10 cellular contexts compared by ENCODE assay signal in genomic region chr3:152399374-152399773, GRCh38.
A peak's percentile ranks its signal among the peaks of the same experiment; 100 is the strongest.
DNase-seq lines count a peak whose midpoint lies in the region; ATAC-seq and TF ChIP-seq lines count a peak whose summit lies in the region.
"Had no signal": no experiment of that assay in that cellular context is flagged by ENCODE, and none has a peak within 500 bp of the region (broad histone marks: within the 10 kb centered on the region; RNA-seq: fewer than 3 reads in every experiment).

No MANE protein-coding gene starts in this region.

- intact Hi-C loops in heart right ventricle (cut with DNase I) = no loop called here
- intact Hi-C loops in Right ventricle myocardium inferior (cut with DNase I) = loop anchor here (5.0 kb wide), 1 partner anchor 33 kb away; no protein-coding TSS in a partner anchor
- intact Hi-C loops in activated T-helper 2 cell treated with anti-CD3 and anti-CD28 coated beads, Interferon-gamma antibody, Interleukin-2, Interleukin-4, amounts not matched to agents 10 μg/mL and 5 μg/mL and 100 μg/mL, durations not matched to agents 14 hours and 24 hours and 36 hours (cut with micrococcal nuclease) = no loop called here
- intact Hi-C loops in right cardiac atrium (cut with DNase I) = no loop called here
- intact Hi-C loops in uterus (cut with DNase I; ENCODE audit: low total_unique reads) = no loop called here
- intact Hi-C loops in testis (cut with DNase I; ENCODE audit: low total_unique reads) = no loop called here

- no peak for ATAC-seq in heart right ventricle
- no peak for ATAC-seq in Right ventricle myocardium inferior
- ATAC-seq in right cardiac atrium = peak; percentile 20 to 35

- TF ChIP-seq CTCF in heart right ventricle (IDR thresholded peaks at IDR 0.05) (no peak), uterus (IDR thresholded peaks at IDR 0.05) (no peak), testis (IDR thresholded peaks at IDR 0.05) (no peak)

- no peak overlapping the region for H3K4me3 Mint-ChIP-seq in activated T-helper 2 cell treated with anti-CD3 and anti-CD28 coated beads, Interferon-gamma antibody, Interleukin-2, Interleukin-4, amounts not matched to agents 10 μg/mL and 5 μg/mL and 100 μg/mL, durations not matched to agents 14 hours and 24 hours and 36 hours (ENCODE audit: low read depth)

- no peaks in the 10 kb centered on the region for H3K27me3 Mint-ChIP-seq in activated T-helper 2 cell treated with anti-CD3 and anti-CD28 coated beads, Interferon-gamma antibody, Interleukin-2, Interleukin-4, amounts not matched to agents 10 μg/mL and 5 μg/mL and 100 μg/mL, durations not matched to agents 14 hours and 24 hours and 36 hours (ENCODE audit: low read depth)

- TF ChIP-seq POLR2A in uterus (IDR thresholded peaks at IDR 0.05) = no peak
- TF ChIP-seq POLR2A in testis (IDR thresholded peaks at IDR 0.05) = no peak

- peaks cover 50% of the 10 kb centered on the region for H3K4me1 Mint-ChIP-seq in activated T-helper 2 cell treated with anti-CD3 and anti-CD28 coated beads, Interferon-gamma antibody, Interleukin-2, Interleukin-4, amounts not matched to agents 10 μg/mL and 5 μg/mL and 100 μg/mL, durations not matched to agents 14 hours and 24 hours and 36 hours (ENCODE audit: low read depth)

- peaks cover 46% of the 10 kb centered on the region for H3K36me3 Mint-ChIP-seq in activated T-helper 2 cell treated with anti-CD3 and anti-CD28 coated beads, Interferon-gamma antibody, Interleukin-2, Interleukin-4, amounts not matched to agents 10 μg/mL and 5 μg/mL and 100 μg/mL, durations not matched to agents 14 hours and 24 hours and 36 hours (ENCODE audit: low read depth)

- H3K4me3 ChIP-seq in heart right ventricle (no peak overlapping the region), right cardiac atrium (ENCODE audit: low read length) (no peak overlapping the region), uterus (no peak overlapping the region), testis (no peak overlapping the region)
- H3K4me3 ChIP-seq: skin epidermis had no signal

- no peak for DNase-seq in heart right ventricle
- DNase-seq in Right ventricle myocardium inferior (ENCODE audit: missing footprints) = no peak
- DNase-seq in activated T-helper 2 cell treated with anti-CD3 and anti-CD28 coated beads, Interferon-gamma antibody, Interleukin-2, Interleukin-4, amounts not matched to agents 10 μg/mL and 5 μg/mL and 100 μg/mL, durations not matched to agents 14 hours and 24 hours and 36 hours (ENCODE audit: low spot score) = no peak
- DNase-seq in right cardiac atrium = no peak
- DNase-seq in uterus = no peak
- no peak for DNase-seq in SK-N-DZ (ENCODE audit: low spot score)
- no peak for DNase-seq in Ammon's horn (ENCODE audit: low spot score)
- DNase-seq in testis = no peak
- DNase-seq: NCI-H1417 treated with DMSO at 0.1 percent for 48 hours had no signal

- H3K36me3 ChIP-seq in heart right ventricle (peaks cover 0 to 29% (median 0%) of the 10 kb centered on the region in 9 donors), uterus (no peaks in the 10 kb centered on the region), testis (ENCODE audit: low read depth, missing control alignments) (no peaks in the 10 kb centered on the region)

- H3K27ac Mint-ChIP-seq in activated T-helper 2 cell treated with anti-CD3 and anti-CD28 coated beads, Interferon-gamma antibody, Interleukin-2, Interleukin-4, amounts not matched to agents 10 μg/mL and 5 μg/mL and 100 μg/mL, durations not matched to agents 14 hours and 24 hours and 36 hours = peak overlapping the region; percentile 43

- H3K4me1 ChIP-seq in heart right ventricle (peaks cover 0 to 97% (median 86%) of the 10 kb centered on the region in 9 donors), right cardiac atrium (ENCODE audit: control insufficient read depth, insufficient read depth, low read length) (peaks cover 11% of the 10 kb centered on the region), uterus (peaks cover 14 to 25% of the 10 kb centered on the region in 2 donors), testis (peaks cover 24% of the 10 kb centered on the region)

- H3K27ac ChIP-seq in heart right ventricle (peak overlapping the region; percentile 5 to 85 (median 44)), right cardiac atrium (ENCODE audit: low read length) (peak overlapping the region; percentile 58), uterus (peak overlapping the region; percentile 17 to 46), testis (no peak overlapping the region)

- H3K27me3 ChIP-seq in heart right ventricle = no peaks in the 10 kb centered on the region
- no peaks in the 10 kb centered on the region for H3K27me3 ChIP-seq in right cardiac atrium (ENCODE audit: control insufficient read depth, insufficient read depth)
- no peaks in the 10 kb centered on the region for H3K27me3 ChIP-seq in uterus
- no peaks in the 10 kb centered on the region for H3K27me3 ChIP-seq in testis

- H3K9me3 ChIP-seq in heart right ventricle (peaks cover 0 to 5% (median 0%) of the 10 kb centered on the region in 11 donors), right cardiac atrium (ENCODE audit: control insufficient read depth, low read length) (no peaks in the 10 kb centered on the region), uterus (no peaks in the 10 kb centered on the region), testis (no peaks in the 10 kb centered on the region)

- H3K9me3 Mint-ChIP-seq in activated T-helper 2 cell treated with anti-CD3 and anti-CD28 coated beads, Interferon-gamma antibody, Interleukin-2, Interleukin-4, amounts not matched to agents 10 μg/mL and 5 μg/mL and 100 μg/mL, durations not matched to agents 14 hours and 24 hours and 36 hours = no peaks in the 10 kb centered on the region

Comparison
In these comparisons a context has a peak if more than half of its experiments do, and no peak if none do; other contexts are left out.
1. ATAC-seq: peak in right cardiac atrium (2 of 2); none in heart right ventricle (0 of 8) and Right ventricle myocardium inferior (single experiment).
2. H3K27ac ChIP-seq: peak in heart right ventricle (10 of 10), right cardiac atrium (single experiment) and uterus (2 of 2); none in testis (0 of 2).